In the genomic region with DNA sequence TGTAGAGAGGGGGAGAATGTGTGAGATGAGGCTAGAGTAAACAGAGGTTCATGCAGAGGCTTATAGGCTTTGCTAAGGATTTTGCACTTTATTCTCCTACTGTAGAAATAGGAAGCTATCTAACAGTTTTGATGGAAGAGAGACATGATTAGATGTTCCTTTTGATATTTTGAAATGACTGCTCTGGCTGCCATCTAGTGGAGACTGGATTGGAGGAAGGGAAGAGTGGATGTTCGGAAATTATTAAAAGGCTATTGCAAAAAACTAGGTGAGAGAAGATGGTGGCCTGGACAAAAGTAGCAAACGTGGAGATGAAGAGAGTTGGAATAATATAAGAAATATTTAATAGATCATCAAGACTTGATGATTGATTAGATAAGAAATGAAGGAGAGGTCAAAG, we compare ENCODE assay signal across 11 cellular contexts. TPM values are rescaled to one million over a fixed set of nuclear protein-coding genes. Genes with fewer than 3 reads are reported as not detected.
DNase-seq lines count a peak whose midpoint lies in the region; ATAC-seq and TF ChIP-seq lines count a peak whose summit lies in the region.
"Had no signal": no experiment of that assay in that cellular context is flagged by ENCODE, and none has a peak within 500 bp of the region (broad histone marks: within the 10 kb centered on the region; RNA-seq: fewer than 3 reads in every experiment).

No MANE protein-coding gene starts in this region.

- H3K27ac ChIP-seq in breast epithelium: no peak overlapping the region
- H3K27ac ChIP-seq in transverse colon: no peak overlapping the region
- H3K27ac ChIP-seq: thoracic aorta had no signal

- H3K4me3 Mint-ChIP-seq in MCF 10A (ENCODE audit: unreplicated experiment): no peak overlapping the region
- no peak overlapping the region for H3K4me3 Mint-ChIP-seq in activated T-helper 1 cell treated with anti-CD3 and anti-CD28 coated beads, Interleukin-12 subunit alpha, Interleukin-12 subunit beta, Interleukin-2, Interleukin-4 antibody, amounts not matched to agents 30 ng/mL and 10 ng/mL and 1 ng/mL, durations not matched to agents 14 hours and 24 hours and 36 hours

- no peak for ATAC-seq in HG02798 (IDR thresholded peaks at IDR 0.05; ENCODE audit: poor library complexity, unreplicated experiment)

- 13 to 16% methylated on average over 2 of the region's 2 CpGs for WGBS in transverse colon (ENCODE audit: low coverage in 1 of 2), 2 donors

- no peak overlapping the region for H3K4me3 ChIP-seq in breast epithelium
- H3K4me3 ChIP-seq in epithelial cell of esophagus (ENCODE audit: low read length): no peak overlapping the region
- no peak overlapping the region for H3K4me3 ChIP-seq in transverse colon
- H3K4me3 ChIP-seq: thoracic aorta had no signal

- in situ Hi-C loops in transverse colon (cut with MboI; ENCODE audit: low pct_ligation_motif_present in 1 of 4, low pct_unique_long_range_greater_than_20kb in 1 of 4, low sequenced_read_pairs in 3 of 4): no loop called here

- H3K27me3 ChIP-seq in breast epithelium (no peaks in the 10 kb centered on the region), transverse colon (peaks cover 10% of the 10 kb centered on the region)

- H3K36me3 ChIP-seq in breast epithelium (no peaks in the 10 kb centered on the region), transverse colon (no peaks in the 10 kb centered on the region)
- H3K36me3 ChIP-seq: thoracic aorta had no signal

- POLR2A ChIA-PET in MCF 10A (lab: Yijun Ruan, JAX): no interaction called here

- intact Hi-C loops in MCF 10A (cut with micrococcal nuclease) (loop anchor here (1.0 kb wide), 1 partner anchor 102 kb away; no protein-coding TSS in a partner anchor), breast epithelium (cut with DNase I; ENCODE audit: low total_unique reads) (loop anchor here (5.0 kb wide), 1 partner anchor 501 kb away; a partner anchor contains a TSS), transverse colon (cut with DNase I; ENCODE audit: low total_unique reads) (no loop called here)
- intact Hi-C loops in activated T-helper 1 cell treated with anti-CD3 and anti-CD28 coated beads, Interleukin-12 subunit alpha, Interleukin-12 subunit beta, Interleukin-2, Interleukin-4 antibody, amounts not matched to agents 30 ng/mL and 10 ng/mL and 1 ng/mL, durations not matched to agents 14 hours and 24 hours and 36 hours (cut with micrococcal nuclease): no loop called here

- H3K4me1 Mint-ChIP-seq in MCF 10A (ENCODE audit: insufficient read depth, unreplicated experiment): no peaks in the 10 kb centered on the region
- no peaks in the 10 kb centered on the region for H3K4me1 Mint-ChIP-seq in activated T-helper 1 cell treated with anti-CD3 and anti-CD28 coated beads, Interleukin-12 subunit alpha, Interleukin-12 subunit beta, Interleukin-2, Interleukin-4 antibody, amounts not matched to agents 30 ng/mL and 10 ng/mL and 1 ng/mL, durations not matched to agents 14 hours and 24 hours and 36 hours (ENCODE audit: low read depth)

- TF ChIP-seq CTCF in MCF 10A (IDR thresholded peaks at IDR 0.05; ENCODE audit: unreplicated experiment): no peak
- no peak for TF ChIP-seq CTCF in breast epithelium (IDR thresholded peaks at IDR 0.05)
- TF ChIP-seq CTCF in epithelial cell of esophagus (IDR thresholded peaks at IDR 0.05; ENCODE audit: insufficient read depth, low read depth, low read length, missing control alignments): peak; percentile 41
- peak in 3 of 5 experiments; percentile 15 to 23 (median 20) for TF ChIP-seq CTCF in transverse colon (IDR thresholded peaks at IDR 0.05)

- TF ChIP-seq POLR2A in breast epithelium (IDR thresholded peaks at IDR 0.05): no peak
- TF ChIP-seq POLR2A in transverse colon (IDR thresholded peaks at IDR 0.05): no peak

- peak; percentile 22 for DNase-seq in MCF 10A (ENCODE audit: unreplicated experiment)
- no peak for DNase-seq in breast epithelium (ENCODE audit: low spot score in 2 of 2)
- peak; percentile 56 for DNase-seq in NCI-H82 (lab: John Stamatoyannopoulos, UW)
- DNase-seq in epithelial cell of esophagus (ENCODE audit: low read depth): peak; percentile 6
- no peak for DNase-seq in transverse colon
- DNase-seq in cortex of kidney (lab: John Stamatoyannopoulos, UW): no peak
- no peak for DNase-seq in activated T-helper 1 cell treated with anti-CD3 and anti-CD28 coated beads, Interleukin-12 subunit alpha, Interleukin-12 subunit beta, Interleukin-2, Interleukin-4 antibody, amounts not matched to agents 30 ng/mL and 10 ng/mL and 1 ng/mL, durations not matched to agents 14 hours and 24 hours and 36 hours (ENCODE audit: low spot score)
- DNase-seq: COR-L47 had no signal

- H3K9me3 Mint-ChIP-seq in MCF 10A (ENCODE audit: unreplicated experiment): no peaks in the 10 kb centered on the region
- H3K9me3 Mint-ChIP-seq in activated T-helper 1 cell treated with anti-CD3 and anti-CD28 coated beads, Interleukin-12 subunit alpha, Interleukin-12 subunit beta, Interleukin-2, Interleukin-4 antibody, amounts not matched to agents 30 ng/mL and 10 ng/mL and 1 ng/mL, durations not matched to agents 14 hours and 24 hours and 36 hours: no peaks in the 10 kb centered on the region
- H3K9me3 Mint-ChIP-seq: activated T-helper 2 cell treated with anti-CD3 and anti-CD28 coated beads, Interferon-gamma antibody, Interleukin-2, Interleukin-4, amounts not matched to agents 10 μg/mL and 5 μg/mL and 100 μg/mL, durations not matched to agents 14 hours and 24 hours and 36 hours had no signal

- no TSS peak for BruUV-seq in MCF 10A (replicated peaks; lab: Mats Ljungman, UMichigan)

- no peak for TF ChIP-seq EP300 in transverse colon (IDR thresholded peaks at IDR 0.05; ENCODE audit: low read depth)

- H3K27ac Mint-ChIP-seq in MCF 10A (ENCODE audit: low read depth, unreplicated experiment): no peak overlapping the region
- no peak overlapping the region for H3K27ac Mint-ChIP-seq in activated T-helper 1 cell treated with anti-CD3 and anti-CD28 coated beads, Interleukin-12 subunit alpha, Interleukin-12 subunit beta, Interleukin-2, Interleukin-4 antibody, amounts not matched to agents 30 ng/mL and 10 ng/mL and 1 ng/mL, durations not matched to agents 14 hours and 24 hours and 36 hours
- H3K27ac Mint-ChIP-seq: activated T-helper 2 cell treated with anti-CD3 and anti-CD28 coated beads, Interferon-gamma antibody, Interleukin-2, Interleukin-4, amounts not matched to agents 10 μg/mL and 5 μg/mL and 100 μg/mL, durations not matched to agents 14 hours and 24 hours and 36 hours had no signal

- CTCF ChIA-PET in MCF 10A (lab: Yijun Ruan, JAX): interaction anchor here (0.6 to 1.0 kb wide), 8 partner anchors 13 to 1489 kb away, joined by 3 to 5 read pairs (median 3); no protein-coding TSS in a partner anchor

- H3K9me3 ChIP-seq in breast epithelium: no peaks in the 10 kb centered on the region
- no peaks in the 10 kb centered on the region for H3K9me3 ChIP-seq in transverse colon
- H3K9me3 ChIP-seq: thoracic aorta had no signal

- no peaks in the 10 kb centered on the region for H3K36me3 Mint-ChIP-seq in MCF 10A (ENCODE audit: insufficient read depth, unreplicated experiment)
- no peaks in the 10 kb centered on the region for H3K36me3 Mint-ChIP-seq in activated T-helper 1 cell treated with anti-CD3 and anti-CD28 coated beads, Interleukin-12 subunit alpha, Interleukin-12 subunit beta, Interleukin-2, Interleukin-4 antibody, amounts not matched to agents 30 ng/mL and 10 ng/mL and 1 ng/mL, durations not matched to agents 14 hours and 24 hours and 36 hours (ENCODE audit: low read depth)

- H3K27me3 Mint-ChIP-seq in MCF 10A (ENCODE audit: insufficient read depth, unreplicated experiment): peaks cover under 1% of the 10 kb centered on the region
- peaks cover 10% of the 10 kb centered on the region for H3K27me3 Mint-ChIP-seq in activated T-helper 1 cell treated with anti-CD3 and anti-CD28 coated beads, Interleukin-12 subunit alpha, Interleukin-12 subunit beta, Interleukin-2, Interleukin-4 antibody, amounts not matched to agents 30 ng/mL and 10 ng/mL and 1 ng/mL, durations not matched to agents 14 hours and 24 hours and 36 hours (ENCODE audit: insufficient read depth)

- H3K4me1 ChIP-seq in breast epithelium: no peaks in the 10 kb centered on the region
- no peaks in the 10 kb centered on the region for H3K4me1 ChIP-seq in transverse colon

RNA-seq across cellular contexts. Expression of a gene that starts 42.2 kb away (rescaled TPM):
- not detected in 2 replicates for total RNA-seq in MCF 10A (2022)
- total RNA-seq in breast epithelium: 10 to 100 TPM; 10.7 to 15.2 (median 11.5) TPM
- total RNA-seq in transverse colon: 1 to 10 TPM in 1 of 4 donors, under 1 TPM in 2, not detected in 1; 0.20 to 1.6 (median 0.68) TPM
- 0.08 and 0.47 TPM in 2 replicates for total RNA-seq in activated T-helper 1 cell treated with anti-CD3 and anti-CD28 coated beads, Interleukin-12 subunit alpha, Interleukin-12 subunit beta, Interleukin-2, Interleukin-4 antibody, amounts not matched to agents 30 ng/mL and 10 ng/mL and 1 ng/mL, durations not matched to agents 14 hours and 24 hours and 36 hours

Comparison
In these comparisons a context has a peak if more than half of its experiments do, and no peak if none do; other contexts are left out.
1. DNase-seq: peak in MCF 10A (single experiment), NCI-H82 (single experiment) and epithelial cell of esophagus (single experiment); none in breast epithelium (0 of 2), transverse colon (single experiment), cortex of kidney (single experiment) and activated T-helper 1 cell treated with anti-CD3 and anti-CD28 coated beads, Interleukin-12 subunit alpha, Interleukin-12 subunit beta, Interleukin-2, Interleukin-4 antibody, amounts not matched to agents 30 ng/mL and 10 ng/mL and 1 ng/mL, durations not matched to agents 14 hours and 24 hours and 36 hours (single experiment).
2. CTCF ChIP-seq: peak in epithelial cell of esophagus (single experiment) and transverse colon (3 of 5); none in MCF 10A (single experiment) and breast epithelium (0 of 3).
3. intact Hi-C loops: an anchor here in MCF 10A (1.0 kb wide) and breast epithelium (5.0 kb wide); none called in transverse colon and activated T-helper 1 cell treated with anti-CD3 and anti-CD28 coated beads, Interleukin-12 subunit alpha, Interleukin-12 subunit beta, Interleukin-2, Interleukin-4 antibody, amounts not matched to agents 30 ng/mL and 10 ng/mL and 1 ng/mL, durations not matched to agents 14 hours and 24 hours and 36 hours.